ENCODE assay signal across 24 cellular contexts in genomic region chr14:47208434-47208833, GRCh38.
A peak's percentile ranks its signal among the peaks of the same experiment; 100 is the strongest.
DNase-seq lines count a peak whose midpoint lies in the region; TF ChIP-seq lines count a peak whose summit lies in the region.
"Had no signal": no experiment of that assay in that cellular context is flagged by ENCODE, and none has a peak within 500 bp of the region (broad histone marks: within the 10 kb centered on the region; RNA-seq: fewer than 3 reads in every experiment).

No MANE protein-coding gene starts in this region.

- in situ Hi-C loops in SK-MEL-5 (cut with HindIII; ENCODE audit: low pct_unique_long_range_greater_than_20kb, low sequenced_read_pairs): no loop called here

- H3K4me3 Mint-ChIP-seq in MCF 10A (ENCODE audit: unreplicated experiment): no peak overlapping the region
- no peak overlapping the region for H3K4me3 Mint-ChIP-seq in CD4-positive, alpha-beta memory T cell
- H3K4me3 Mint-ChIP-seq: CD4-positive, CD25-positive, alpha-beta regulatory T cell had no signal

- DNase-seq in COLO829 (ENCODE audit: low spot score): peak; percentile 24
- DNase-seq in SK-MEL-5 (ENCODE audit: low read depth, low spot score): peak; percentile 49
- peak; percentile 80 for DNase-seq in islet precursor cell
- peak; percentile 34 for DNase-seq in mucosa of gallbladder (ENCODE audit: low spot score)
- no peak for DNase-seq in MCF 10A (ENCODE audit: unreplicated experiment)
- no peak for DNase-seq in Peyer's patch
- no peak for DNase-seq in CD4-positive, alpha-beta memory T cell
- no peak for DNase-seq in activated CD4-positive, alpha-beta T cell treated with anti-CD3 and anti-CD28 coated beads, Interleukin-2, amount 50 U/mL, for 4 hours
- DNase-seq: CD4-positive, CD25-positive, alpha-beta regulatory T cell; COR-L47; GDM1; Karpas-422; NCI-H1092 treated with DMSO at 0.1 percent for 48 hours; NCI-H1436; NCI-H187; NCI-H2081 treated with DMSO at 0.1 percent for 48 hours; NCI-H2171; NCI-H524; NCI-H774; PC-9; RPMI8226; SHP77 had no signal

- peaks cover 85% of the 10 kb centered on the region for H3K27me3 Mint-ChIP-seq in MCF 10A (ENCODE audit: insufficient read depth, unreplicated experiment)
- H3K27me3 Mint-ChIP-seq in CD4-positive, alpha-beta memory T cell: no peaks in the 10 kb centered on the region
- H3K27me3 Mint-ChIP-seq: CD4-positive, CD25-positive, alpha-beta regulatory T cell had no signal

- POLR2A ChIA-PET in MCF 10A (lab: Yijun Ruan, JAX): interaction anchor here (0.5 kb wide), 1 partner anchor 915 kb away, joined by 4 read pairs; no protein-coding TSS in a partner anchor
- POLR2A ChIA-PET in CD4-positive, alpha-beta memory T cell (lab: Charles Lee; ENCODE audit: partially characterized antibody): no interaction called here

- H3K36me3 ChIP-seq in Peyer's patch: no peaks in the 10 kb centered on the region
- H3K36me3 ChIP-seq in CD4-positive, alpha-beta memory T cell (ENCODE audit: insufficient read depth, low read length): no peaks in the 10 kb centered on the region
- H3K36me3 ChIP-seq: BLaER1 had no signal

- H3K27ac Mint-ChIP-seq in MCF 10A (ENCODE audit: low read depth, unreplicated experiment): no peak overlapping the region
- H3K27ac Mint-ChIP-seq in CD4-positive, alpha-beta memory T cell: no peak overlapping the region
- H3K27ac Mint-ChIP-seq: CD4-positive, CD25-positive, alpha-beta regulatory T cell had no signal

- H3K4me3 ChIP-seq in Peyer's patch: no peak overlapping the region
- H3K4me3 ChIP-seq in CD4-positive, alpha-beta memory T cell (ENCODE audit: low read length in 2 of 2): no peak overlapping the region
- H3K4me3 ChIP-seq: BLaER1, GM12878, PC-9 had no signal

- H3K4me1 ChIP-seq in Peyer's patch: no peaks in the 10 kb centered on the region
- no peaks in the 10 kb centered on the region for H3K4me1 ChIP-seq in CD4-positive, alpha-beta memory T cell (ENCODE audit: insufficient read depth, low read length)
- H3K4me1 ChIP-seq: BLaER1 had no signal

- H3K9me3 ChIP-seq in Peyer's patch: no peaks in the 10 kb centered on the region
- no peaks in the 10 kb centered on the region for H3K9me3 ChIP-seq in CD4-positive, alpha-beta memory T cell (ENCODE audit: control insufficient read depth in 1 of 2, low read length in 2 of 2)
- H3K9me3 ChIP-seq: BLaER1 had no signal

- H3K9me3 Mint-ChIP-seq in MCF 10A (ENCODE audit: unreplicated experiment): no peaks in the 10 kb centered on the region
- peaks cover 0 to 8% (median 1%) of the 10 kb centered on the region in 8 donors for H3K9me3 Mint-ChIP-seq in CD4-positive, alpha-beta memory T cell

- H3K27me3 ChIP-seq in Peyer's patch: no peaks in the 10 kb centered on the region
- no peaks in the 10 kb centered on the region for H3K27me3 ChIP-seq in CD4-positive, alpha-beta memory T cell (ENCODE audit: insufficient read depth, low read length)
- H3K27me3 ChIP-seq: BLaER1 had no signal

- H3K27ac ChIP-seq in Peyer's patch: no peak overlapping the region
- H3K27ac ChIP-seq in CD4-positive, alpha-beta memory T cell (ENCODE audit: low read depth, low read length): no peak overlapping the region
- H3K27ac ChIP-seq: BLaER1, PC-9 had no signal

- CTCF ChIA-PET in MCF 10A (lab: Yijun Ruan, JAX): no interaction called here
- CTCF ChIA-PET in CD4-positive, alpha-beta memory T cell (lab: Charles Lee; ENCODE audit: partially characterized antibody): no interaction called here

- no peaks in the 10 kb centered on the region for H3K4me1 Mint-ChIP-seq in MCF 10A (ENCODE audit: insufficient read depth, unreplicated experiment)
- no peaks in the 10 kb centered on the region for H3K4me1 Mint-ChIP-seq in CD4-positive, alpha-beta memory T cell
- H3K4me1 Mint-ChIP-seq: CD4-positive, CD25-positive, alpha-beta regulatory T cell had no signal

- BruUV-seq in MCF 10A (replicated peaks; lab: Mats Ljungman, UMichigan): no TSS peak

- no peak for TF ChIP-seq CTCF in MCF 10A (IDR thresholded peaks at IDR 0.05; ENCODE audit: unreplicated experiment)
- no peak for TF ChIP-seq CTCF in Peyer's patch (IDR thresholded peaks at IDR 0.05)

- intact Hi-C loops in MCF 10A (cut with micrococcal nuclease): no loop called here
- intact Hi-C loops in CD4-positive, alpha-beta memory T cell (cut with micrococcal nuclease): no loop called here

- no peak for TF ChIP-seq POLR2A in Peyer's patch (IDR thresholded peaks at IDR 0.05)

- H3K36me3 Mint-ChIP-seq in MCF 10A (ENCODE audit: insufficient read depth, unreplicated experiment): no peaks in the 10 kb centered on the region
- no peaks in the 10 kb centered on the region for H3K36me3 Mint-ChIP-seq in CD4-positive, alpha-beta memory T cell
- H3K36me3 Mint-ChIP-seq: CD4-positive, CD25-positive, alpha-beta regulatory T cell had no signal

Comparison
In these comparisons a context has a peak if more than half of its experiments do, and no peak if none do; other contexts are left out.
1. DNase-seq: peak in COLO829 (single experiment), SK-MEL-5 (single experiment), islet precursor cell (single experiment) and mucosa of gallbladder (single experiment); none in MCF 10A (single experiment), Peyer's patch (0 of 3), CD4-positive, alpha-beta memory T cell (0 of 5) and activated CD4-positive, alpha-beta T cell treated with anti-CD3 and anti-CD28 coated beads, Interleukin-2, amount 50 U/mL, for 4 hours (0 of 2).